Comparison of ENCODE assay signal across 13 cellular contexts in genomic region chr22:27578937-27579617, GRCh38.
"Had no signal": no experiment of that assay in that cellular context is flagged by ENCODE, and none has a peak within 500 bp of the region (broad histone marks: within the 10 kb centered on the region; RNA-seq: fewer than 3 reads in every experiment).

No MANE protein-coding gene starts in this region.

- H3K4me3 ChIP-seq: breast epithelium, ovary, stomach, thoracic aorta had no signal

- DNase-seq: activated CD4-positive, alpha-beta T cell treated with anti-CD3 and anti-CD28 coated beads, Interleukin-2, amount 10 ng/mL, durations not matched to agents 7 days and 5 days; activated CD4-positive, CD25-positive, alpha-beta regulatory T cell; activated naive CD4-positive, alpha-beta T cell treated with anti-CD3 and anti-CD28 coated beads, Interleukin-2, amount 50 U/mL, for 16 hours; activated T-cell treated with anti-CD3 and anti-CD28 coated beads for 4 hours; effector CD8-positive, alpha-beta T cell; left colon; ovary; stomach had no signal

- H3K36me3 ChIP-seq: breast epithelium, ovary, stomach, thoracic aorta had no signal

- H3K27ac Mint-ChIP-seq: activated CD4-positive, alpha-beta T cell treated with anti-CD3 and anti-CD28 coated beads, Interleukin-2, amount 10 ng/mL, durations not matched to agents 7 days and 5 days; activated T-helper 2 cell treated with anti-CD3 and anti-CD28 coated beads, Interferon-gamma antibody, Interleukin-2, Interleukin-4, amounts not matched to agents 10 μg/mL and 5 μg/mL and 100 μg/mL, durations not matched to agents 14 hours and 24 hours and 36 hours; memory B cell; natural killer cell treated with Interleukin-12 subunit alpha and Interleukin-12 subunit beta and Interleukin-15 and Interleukin-18, amount 100 ng/mL, for 72 hours had no signal

- H3K4me1 Mint-ChIP-seq: activated CD4-positive, alpha-beta T cell treated with anti-CD3 and anti-CD28 coated beads, Interleukin-2, amount 10 ng/mL, durations not matched to agents 7 days and 5 days; memory B cell had no signal

- H3K36me3 Mint-ChIP-seq: memory B cell; natural killer cell treated with Interleukin-12 subunit alpha and Interleukin-12 subunit beta and Interleukin-15 and Interleukin-18, amount 100 ng/mL, for 72 hours had no signal

- ATAC-seq: left colon; natural killer cell treated with Interleukin-12 subunit alpha and Interleukin-12 subunit beta and Interleukin-15 and Interleukin-18, amount 100 ng/mL, for 72 hours had no signal

- H3K4me3 Mint-ChIP-seq: activated CD4-positive, alpha-beta T cell treated with anti-CD3 and anti-CD28 coated beads, Interleukin-2, amount 10 ng/mL, durations not matched to agents 7 days and 5 days; memory B cell; natural killer cell treated with Interleukin-12 subunit alpha and Interleukin-12 subunit beta and Interleukin-15 and Interleukin-18, amount 100 ng/mL, for 72 hours had no signal

- H3K4me1 ChIP-seq: breast epithelium had no signal

- H3K27me3 Mint-ChIP-seq: activated CD4-positive, alpha-beta T cell treated with anti-CD3 and anti-CD28 coated beads, Interleukin-2, amount 10 ng/mL, durations not matched to agents 7 days and 5 days had no signal

- H3K27ac ChIP-seq: breast epithelium, ovary, stomach, thoracic aorta had no signal

- H3K27me3 ChIP-seq: breast epithelium, ovary had no signal

- H3K9me3 Mint-ChIP-seq: activated CD4-positive, alpha-beta T cell treated with anti-CD3 and anti-CD28 coated beads, Interleukin-2, amount 10 ng/mL, durations not matched to agents 7 days and 5 days; activated T-helper 2 cell treated with anti-CD3 and anti-CD28 coated beads, Interferon-gamma antibody, Interleukin-2, Interleukin-4, amounts not matched to agents 10 μg/mL and 5 μg/mL and 100 μg/mL, durations not matched to agents 14 hours and 24 hours and 36 hours; natural killer cell treated with Interleukin-12 subunit alpha and Interleukin-12 subunit beta and Interleukin-15 and Interleukin-18, amount 100 ng/mL, for 72 hours had no signal

- H3K9me3 ChIP-seq: breast epithelium, ovary, stomach, thoracic aorta had no signal
